ENCODE assay signal across 12 cellular contexts in the genomic region with DNA sequence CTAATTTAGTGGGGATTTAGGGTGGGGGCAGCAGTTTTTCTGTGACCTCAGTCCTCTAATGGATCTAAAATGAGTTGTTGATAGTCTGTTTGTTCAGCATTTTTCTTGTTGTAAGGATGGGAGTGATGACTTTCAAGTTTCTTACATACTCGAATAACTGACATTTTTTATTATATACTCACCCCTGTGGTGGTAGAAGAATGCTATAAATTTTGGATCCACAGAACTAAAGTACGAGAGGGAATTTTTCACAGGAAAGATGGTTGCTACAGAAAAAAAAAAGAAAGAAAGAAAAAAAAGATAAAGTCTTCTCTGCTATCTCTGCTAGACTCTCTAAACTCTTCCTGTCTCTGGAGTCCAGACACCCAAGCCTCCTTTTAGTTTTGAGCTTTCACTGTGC. TPM values are rescaled to one million over a fixed set of nuclear protein-coding genes. Genes with fewer than 3 reads are reported as not detected.
DNase-seq lines count a peak whose midpoint lies in the region; TF ChIP-seq lines count a peak whose summit lies in the region.
"Not testable (repeated sequence)": the region's sequence is repeated elsewhere in the genome, so short reads cannot be mapped to it uniquely, and the experiment has no call there.
"Had no signal": no experiment of that assay in that cellular context is flagged by ENCODE, and none has a peak within 500 bp of the region (broad histone marks: within the 10 kb centered on the region; RNA-seq: fewer than 3 reads in every experiment).

No MANE protein-coding gene starts in this region.

- peak overlapping the region; percentile 21; the same call in 1 of the 2 replicates for H3K9ac ChIP-seq in GM23248
- H3K9ac ChIP-seq in adipocyte (ENCODE audit: low read length): not testable (repeated sequence)
- H3K9ac ChIP-seq in skeletal muscle satellite cell (ENCODE audit: low read depth, low read length): peak overlapping the region; percentile 21

- H3K4me1 Mint-ChIP-seq in chondrocyte (ENCODE audit: low read depth): not testable (repeated sequence)

- not testable (repeated sequence) for H3K9me3 Mint-ChIP-seq in chondrocyte (ENCODE audit: low read depth)

- not testable (repeated sequence) for H3K27me3 Mint-ChIP-seq in chondrocyte (ENCODE audit: low read depth)

- H3K79me2 ChIP-seq in GM23248 (ENCODE audit: insufficient read depth): peaks cover 14% of the 10 kb centered on the region

- H3K4me3 ChIP-seq in GM23248; adipocyte (ENCODE audit: low read length); skeletal muscle satellite cell (ENCODE audit: low read length): not testable (repeated sequence)

- H3K4me2 ChIP-seq in GM23248 (ENCODE audit: unreplicated experiment): peak overlapping the region; percentile 48
- not testable (repeated sequence) for H3K4me2 ChIP-seq in skeletal muscle satellite cell (ENCODE audit: low read length)

- H3K27ac ChIP-seq in GM23248: peak overlapping the region; percentile 61; the same call in 1 of the 2 replicates

- WGBS in GM23248 (ENCODE audit: low coverage in 1 of 2, low lambda C conversion rate in 2 of 2, missing lambda C conversion rate in 2 of 2), 2 experiments: 0 to 1% methylated on average over 2 of the region's 2 CpGs

- not testable (repeated sequence) for H3F3A ChIP-seq in GM23248 (ENCODE audit: insufficient read depth)

- not testable (repeated sequence) for H3K36me3 ChIP-seq in GM23248 (ENCODE audit: low read depth); adipocyte (ENCODE audit: control insufficient read depth, insufficient read depth, low read length, severe bottlenecking); skeletal muscle satellite cell (ENCODE audit: insufficient read depth, low read length)

- H3K4me3 Mint-ChIP-seq in chondrocyte (ENCODE audit: unreplicated experiment): not testable (repeated sequence)

- peak overlapping the region; percentile 57 for H3K27ac Mint-ChIP-seq in chondrocyte (ENCODE audit: unreplicated experiment)

- H2AFZ ChIP-seq in GM23248: not testable (repeated sequence)

- H3K9me3 ChIP-seq in GM23248 (ENCODE audit: low read depth); adipocyte (ENCODE audit: control insufficient read depth, low read length); skeletal muscle satellite cell (replicated peaks; ENCODE audit: low read length): not testable (repeated sequence)

- DNase-seq in A172 (ENCODE audit: low spot score): peak; percentile 14
- DNase-seq in EH (ENCODE audit: low read depth): peak; percentile 74
- DNase-seq in GM23248: peak; percentile 29
- peak; percentile 3 for DNase-seq in LHCN-M2 (ENCODE audit: low read depth)
- peak; percentile 15 for DNase-seq in adipocyte (ENCODE audit: low read depth)
- DNase-seq in chondrocyte (ENCODE audit: low spot score): not testable (repeated sequence)
- DNase-seq in iris pigment epithelial cell (ENCODE audit: low read depth): peak; percentile 9

- not testable (repeated sequence) for H3K4me1 ChIP-seq in GM23248 (ENCODE audit: insufficient read depth); adipocyte (ENCODE audit: control insufficient read depth, insufficient read depth, low read length); skeletal muscle satellite cell (ENCODE audit: control insufficient read depth, insufficient read depth, low read length)

- not testable (repeated sequence) for H3K36me3 Mint-ChIP-seq in chondrocyte (ENCODE audit: low read depth)

- in situ Hi-C loops in GM23248 (cut with MboI): not testable (repeated sequence)

- not testable (repeated sequence) for H3K27me3 ChIP-seq in GM23248 (replicated peaks; ENCODE audit: insufficient read depth); adipocyte (replicated peaks; ENCODE audit: control insufficient read depth, insufficient read depth, low read length); skeletal muscle satellite cell (ENCODE audit: control insufficient read depth, insufficient read depth, low read length)

- H3K9me2 ChIP-seq in GM23248 (ENCODE audit: insufficient read depth): not testable (repeated sequence)

- not testable (repeated sequence) for H4K20me1 ChIP-seq in GM23248 (ENCODE audit: insufficient read depth)

- not testable (repeated sequence) for TF ChIP-seq CTCF in chondrocyte (IDR thresholded peaks at IDR 0.05)

RNA-seq across cellular contexts. Expression of a gene that starts 20.7 kb away (rescaled TPM):
- total RNA-seq in A172 (2014; rRNA removed; shearing (Covaris generic)): 0.07 TPM in 1 of 2 replicates, not detected in the other
- total RNA-seq in GM23248 (2014; rRNA removed; shearing (Covaris generic)): not detected in 2 replicates
- polyA plus RNA-seq in GM23248 (2016; fragmentation: Nextera tagmentation; extraction: Ambion mirVana): not detected in 2 replicates
- total RNA-seq in LHCN-M2 (2014; rRNA removed): 0.06 TPM in 1 of 2 replicates, not detected in the other
- 0.01 TPM for polyA plus RNA-seq in LHCN-M2 (2012)
- 0.52 to 0.80 TPM (median 0.74 TPM) in 3 replicates for total RNA-seq in chondrocyte
- not detected in 2 replicates for total RNA-seq in skeletal muscle satellite cell (2012; rRNA removed)
- total RNA-seq: GM23338, H9, HT1080 had no signal
- polyA plus RNA-seq: CD14-positive monocyte had no signal
